In the genomic region with DNA sequence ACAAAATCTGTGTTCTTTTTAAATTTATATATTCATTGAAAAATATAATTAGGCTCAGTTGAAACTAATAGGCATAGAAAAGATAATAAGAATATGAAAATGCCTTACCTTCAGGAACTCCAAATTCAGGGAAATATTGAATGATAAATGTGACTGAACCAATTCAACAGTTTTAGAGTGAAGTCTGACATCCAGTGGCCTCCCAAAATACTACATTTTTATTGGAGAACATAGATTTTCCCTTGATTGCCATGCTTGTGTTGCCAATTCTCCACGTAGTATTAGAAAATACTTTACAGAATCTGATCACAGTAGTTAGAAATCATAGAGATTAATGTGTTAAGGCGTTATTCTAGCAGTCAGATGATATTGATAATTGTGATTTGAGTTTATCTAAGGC, we compare ENCODE assay signal across 14 cellular contexts.
DNase-seq lines count a peak whose midpoint lies in the region; ATAC-seq lines count a peak whose summit lies in the region.
"Had no signal": no experiment of that assay in that cellular context is flagged by ENCODE, and none has a peak within 500 bp of the region (broad histone marks: within the 10 kb centered on the region; RNA-seq: fewer than 3 reads in every experiment).

No MANE protein-coding gene starts in this region.

- DNase-seq in AG08395 (ENCODE audit: low spot score) (peak; percentile 15), KBM-7 (peak; percentile 11), SW480 (ENCODE audit: low spot score) (peak; percentile 4), inferior parietal cortex (ENCODE audit: extremely low spot score) (peak; percentile 64), NCI-H2029 (lab: John Stamatoyannopoulos, UW) (no peak), right cardiac atrium (no peak)
- DNase-seq: activated T-cell treated with anti-CD3 and anti-CD28 coated beads for 4 hours; CD4-positive, alpha-beta memory T cell; GOT3; immature natural killer cell; pancreas had no signal

- no peaks in the 10 kb centered on the region for H3K27me3 ChIP-seq in right cardiac atrium (ENCODE audit: control insufficient read depth, insufficient read depth)
- H3K27me3 ChIP-seq: pancreas had no signal

- no peak for ATAC-seq in right cardiac atrium
- ATAC-seq in HG02884 (IDR thresholded peaks at IDR 0.05; ENCODE audit: unreplicated experiment), result no peak
- ATAC-seq in GM19455 (IDR thresholded peaks at IDR 0.05; ENCODE audit: unreplicated experiment), result no peak
- ATAC-seq: pancreas had no signal

- no peaks in the 10 kb centered on the region for H3K4me1 ChIP-seq in right cardiac atrium (ENCODE audit: control insufficient read depth, insufficient read depth, low read length)
- H3K4me1 ChIP-seq: pancreas had no signal

- 39% methylated on average over 2 of the region's 2 CpGs for WGBS in right cardiac atrium

- in situ Hi-C loops in KBM-7 (cut with MboI; ENCODE audit: low pct_unique_long_range_greater_than_20kb, low sequenced_read_pairs), result no loop called here

- no peaks in the 10 kb centered on the region for H3K9me3 ChIP-seq in right cardiac atrium (ENCODE audit: control insufficient read depth, low read length)
- H3K9me3 ChIP-seq: pancreas had no signal

- intact Hi-C loops in right cardiac atrium (cut with DNase I), result loop anchor here in 3 of 4 donors (5.0 to 10.0 kb wide), 4 partner anchors 1426 to 1776 kb away; no protein-coding TSS in a partner anchor

- H3K27ac ChIP-seq in right cardiac atrium (ENCODE audit: low read length), result no peak overlapping the region
- H3K27ac ChIP-seq: coronary artery, pancreas had no signal

- H3K4me3 ChIP-seq in right cardiac atrium (ENCODE audit: low read length), result no peak overlapping the region
- H3K4me3 ChIP-seq: coronary artery, pancreas had no signal

Comparison
In these comparisons a context has a peak if more than half of its experiments do, and no peak if none do; other contexts are left out.
1. DNase-seq: peak in AG08395 (single experiment), KBM-7 (single experiment), SW480 (single experiment) and inferior parietal cortex (single experiment); none in NCI-H2029 (single experiment) and right cardiac atrium (0 of 3).